ENCODE assay signal across 18 cellular contexts in the genomic region with DNA sequence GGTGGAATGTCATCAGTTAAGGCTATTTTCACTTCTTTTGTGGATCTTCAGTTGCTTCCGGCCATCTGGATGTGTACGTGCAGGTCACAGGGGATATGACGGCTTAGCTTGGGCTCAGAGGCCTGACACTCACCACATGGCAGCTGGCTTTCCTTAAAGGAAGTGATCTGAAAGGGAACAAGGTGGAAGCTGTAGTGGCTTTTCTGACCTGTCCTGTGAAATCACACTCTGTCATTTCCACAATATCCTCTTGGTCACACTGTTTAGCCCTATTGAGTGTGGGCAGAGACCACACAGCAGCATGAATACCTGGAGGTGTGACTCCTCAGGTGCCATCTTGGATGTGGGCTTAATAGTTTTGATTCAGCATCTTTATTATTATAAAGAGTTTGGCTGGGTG. TPM values are rescaled to one million over a fixed set of nuclear protein-coding genes. Genes with fewer than 3 reads are reported as not detected.
DNase-seq lines count a peak whose midpoint lies in the region; TF ChIP-seq lines count a peak whose summit lies in the region.
"Had no signal": no experiment of that assay in that cellular context is flagged by ENCODE, and none has a peak within 500 bp of the region (broad histone marks: within the 10 kb centered on the region; RNA-seq: fewer than 3 reads in every experiment).

No MANE protein-coding gene starts in this region.

- H3K27me3 Mint-ChIP-seq in endothelial cell (ENCODE audit: unreplicated experiment) (peaks cover 8% of the 10 kb centered on the region), type B pancreatic cell (no peaks in the 10 kb centered on the region)
- H3K27me3 Mint-ChIP-seq: CD8-positive, alpha-beta memory T cell had no signal

- H3K4me1 Mint-ChIP-seq in endothelial cell (ENCODE audit: unreplicated experiment) (peaks cover 17% of the 10 kb centered on the region), type B pancreatic cell (ENCODE audit: unreplicated experiment) (peaks cover 4% of the 10 kb centered on the region)

- TF ChIP-seq CTCF in endothelial cell (IDR thresholded peaks at IDR 0.05; ENCODE audit: unreplicated experiment) (no peak), type B pancreatic cell (conservative IDR thresholded peaks at IDR 0.05) (no peak)

- H3K4me3 Mint-ChIP-seq in endothelial cell (ENCODE audit: unreplicated experiment) (no peak overlapping the region), type B pancreatic cell (no peak overlapping the region)
- H3K4me3 Mint-ChIP-seq: H9 had no signal

- DNase-seq in UCSD-AML1 (lab: John Stamatoyannopoulos, UW; ENCODE audit: unreplicated experiment) = peak; percentile 44
- DNase-seq in endothelial cell (ENCODE audit: low spot score) = no peak
- no peak for DNase-seq in type B pancreatic cell (ENCODE audit: extremely low spot score, unreplicated experiment)
- no peak for DNase-seq in A172 (ENCODE audit: low spot score)
- DNase-seq in T-helper 2 cell = no peak
- DNase-seq: BE2C; CD8-positive, alpha-beta memory T cell; DMS79 treated with DMSO at 0.1 percent for 48 hours; H9; NCI-H1417 treated with DMSO at 0.1 percent for 48 hours; NCI-H1930; NCI-H2171; NCI-H446; NCI-H69; OCI-M1; RPMI8226; SIG-M5 had no signal

- H3K9me3 Mint-ChIP-seq in endothelial cell (ENCODE audit: unreplicated experiment) (peaks cover 4% of the 10 kb centered on the region), type B pancreatic cell (no peaks in the 10 kb centered on the region)
- H3K9me3 Mint-ChIP-seq: CD8-positive, alpha-beta memory T cell; H9 had no signal

- H3K36me3 Mint-ChIP-seq in endothelial cell (ENCODE audit: low read depth, unreplicated experiment) = peaks cover 7% of the 10 kb centered on the region
- H3K36me3 Mint-ChIP-seq in type B pancreatic cell = no peaks in the 10 kb centered on the region

- H3K27ac Mint-ChIP-seq in endothelial cell (ENCODE audit: unreplicated experiment) = peak overlapping the region; percentile 93
- peak overlapping the region; percentile 23 for H3K27ac Mint-ChIP-seq in type B pancreatic cell
- H3K27ac Mint-ChIP-seq: CD8-positive, alpha-beta memory T cell; H9 had no signal

RNA-seq across cellular contexts. Expression of gene BAX, which starts 4.5 kb away (rescaled TPM):
- total RNA-seq in endothelial cell (ENCODE audit: unreplicated experiment) = 286 TPM
- 161 and 201 TPM in 2 replicates for total RNA-seq in type B pancreatic cell (ENCODE audit: low replicate concordance)
- 32.4 and 40.6 TPM in 2 replicates for total RNA-seq in A172 (2014; rRNA removed; shearing (Covaris generic))

RNA-seq across cellular contexts. Expression of gene FTL, which starts 14.9 kb away (rescaled TPM):
- total RNA-seq in endothelial cell (ENCODE audit: unreplicated experiment) = 1,109 TPM
- total RNA-seq in type B pancreatic cell (ENCODE audit: low replicate concordance) = 1,657 and 2,039 TPM in 2 replicates
- 1,818 and 2,662 TPM in 2 replicates for total RNA-seq in A172 (2014; rRNA removed; shearing (Covaris generic))

RNA-seq across cellular contexts. Expression of gene DHDH, which starts 16.7 kb away (rescaled TPM):
- total RNA-seq in endothelial cell (ENCODE audit: unreplicated experiment) (1.0 TPM), type B pancreatic cell (ENCODE audit: low replicate concordance) (1.4 and 3.4 TPM in 2 replicates)
- 0.10 TPM in 1 of 2 replicates, not detected in the other for total RNA-seq in A172 (2014; rRNA removed; shearing (Covaris generic))
- total RNA-seq: HT1080 had no signal

RNA-seq across cellular contexts. Expression of gene GYS1, which starts 43.0 kb away (rescaled TPM):
- total RNA-seq in endothelial cell (ENCODE audit: unreplicated experiment) = 45.7 TPM
- total RNA-seq in type B pancreatic cell (ENCODE audit: low replicate concordance) = 62.1 and 64.8 TPM in 2 replicates
- 14.1 and 18.2 TPM in 2 replicates for total RNA-seq in A172 (2014; rRNA removed; shearing (Covaris generic))

RNA-seq across cellular contexts. Expression of gene RUVBL2, which starts 43.5 kb away (rescaled TPM):
- total RNA-seq in endothelial cell (ENCODE audit: unreplicated experiment) (80.6 TPM), type B pancreatic cell (ENCODE audit: low replicate concordance) (72.6 and 99.5 TPM in 2 replicates)
- 121 and 149 TPM in 2 replicates for total RNA-seq in A172 (2014; rRNA removed; shearing (Covaris generic))
